13 cellular contexts compared by ENCODE assay signal in the genomic region with DNA sequence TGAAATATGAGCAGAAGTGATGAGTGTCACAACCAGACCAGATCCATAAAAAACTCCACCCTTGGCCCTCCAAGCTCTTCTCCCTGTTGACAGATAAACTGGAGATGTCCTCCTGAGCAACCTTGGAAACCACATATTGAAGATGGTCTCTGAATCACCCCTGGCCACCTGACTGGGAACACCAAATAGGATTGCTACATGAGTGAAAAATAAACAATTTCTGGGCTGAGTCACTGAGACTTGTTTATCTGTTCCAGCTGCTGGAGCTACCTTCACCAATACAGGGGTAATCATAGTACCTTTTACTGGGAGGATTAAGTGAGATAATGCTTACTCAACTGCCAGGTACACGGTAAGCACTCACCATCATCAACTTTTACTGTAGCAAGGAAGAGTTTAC.
DNase-seq lines count a peak whose midpoint lies in the region; ATAC-seq lines count a peak whose summit lies in the region.
"Had no signal": no experiment of that assay in that cellular context is flagged by ENCODE, and none has a peak within 500 bp of the region (broad histone marks: within the 10 kb centered on the region; RNA-seq: fewer than 3 reads in every experiment).

No MANE protein-coding gene starts in this region.

- H3K27ac ChIP-seq in epithelial cell of prostate: peak overlapping the region; percentile 30
- H3K27ac ChIP-seq: BLaER1 treated with 17β-estradiol and CSF1 and Interleukin-3, amounts not matched to agents 10 nM and 100 nM had no signal

- DNase-seq in AG08396 (ENCODE audit: low spot score) (peak; percentile 32), NCI-H2029 (lab: John Stamatoyannopoulos, UW) (peak; percentile 91), epithelial cell of prostate (ENCODE audit: low read depth, low spot score) (peak; percentile 60), non-pigmented ciliary epithelial cell (ENCODE audit: low read depth) (peak; percentile 37), SIG-M5 treated with dmso at 0.1 percent for 504 hours (lab: John Stamatoyannopoulos, UW; ENCODE audit: unreplicated experiment) (no peak), GF-D8 (lab: John Stamatoyannopoulos, UW) (no peak), NCI-H1048 (lab: John Stamatoyannopoulos, UW) (no peak)
- DNase-seq: activated naive CD4-positive, alpha-beta T cell treated with anti-CD3 and anti-CD28 coated beads for 36 hours; naive B cell; RPMI8226; stimulated activated CD4-positive, alpha-beta T cell treated with anti-CD3 and anti-CD28 coated beads, Interleukin-4, amount 100 ng/mL, for 1 hour had no signal

- ATAC-seq in HG03457 (IDR thresholded peaks at IDR 0.05; ENCODE audit: unreplicated experiment): no peak

Comparison
In these comparisons a context has a peak if more than half of its experiments do, and no peak if none do; other contexts are left out.
1. DNase-seq: peak in AG08396 (single experiment), NCI-H2029 (single experiment), epithelial cell of prostate (single experiment) and non-pigmented ciliary epithelial cell (single experiment); none in SIG-M5 treated with dmso at 0.1 percent for 504 hours (single experiment), GF-D8 (single experiment) and NCI-H1048 (single experiment).